In genomic region chr10:79099898-79100448, GRCh38 we compare ENCODE assay signal across 20 cellular contexts. TPM values are rescaled to one million over a fixed set of nuclear protein-coding genes. Genes with fewer than 3 reads are reported as not detected.
DNase-seq lines count a peak whose midpoint lies in the region; ATAC-seq, FAIRE-seq and TF ChIP-seq lines count a peak whose summit lies in the region.
"Had no signal": no experiment of that assay in that cellular context is flagged by ENCODE, and none has a peak within 500 bp of the region (broad histone marks: within the 10 kb centered on the region; RNA-seq: fewer than 3 reads in every experiment).

No MANE protein-coding gene starts in this region.

- H3K27ac ChIP-seq in A549: peak overlapping the region; percentile 55 to 92
- peak overlapping the region; percentile 87 for H3K27ac ChIP-seq in BLaER1
- H3K27ac ChIP-seq in neuronal stem cell (replicated peaks; ENCODE audit: low read length): no peak overlapping the region
- H3K27ac ChIP-seq in osteoblast (ENCODE audit: low read depth, low read length): no peak overlapping the region

- H3K4me3 ChIP-seq in A549 (no peak overlapping the region), BLaER1 (no peak overlapping the region; the same call in 1 of the 2 replicates), neuronal stem cell (ENCODE audit: low read length in 2 of 2) (no peak overlapping the region), osteoblast (ENCODE audit: insufficient read depth, low read length) (no peak overlapping the region)

- TF ChIP-seq POLR2A in A549 (IDR thresholded peaks at IDR 0.05; ENCODE audit: low read length): no peak

- H3K9me3 Mint-ChIP-seq in brain: no peaks in the 10 kb centered on the region
- H3K9me3 Mint-ChIP-seq in activated T-helper 2 cell treated with anti-CD3 and anti-CD28 coated beads, Interferon-gamma antibody, Interleukin-2, Interleukin-4, amounts not matched to agents 10 μg/mL and 5 μg/mL and 100 μg/mL, durations not matched to agents 14 hours and 24 hours and 36 hours: no peaks in the 10 kb centered on the region
- H3K9me3 Mint-ChIP-seq: activated naive CD4-positive, alpha-beta T cell treated with anti-CD3 and anti-CD28 coated beads, Interleukin-2, amount 10 ng/mL, durations not matched to agents 7 days and 5 days; natural killer cell had no signal

- H3K79me1 ChIP-seq in neuronal stem cell (ENCODE audit: low read depth, low read length): peaks cover 27% of the 10 kb centered on the region

- H3K18ac ChIP-seq in neuronal stem cell (ENCODE audit: low read length): peak overlapping the region; percentile 40

- WGBS in A549 (ENCODE audit: missing lambda C conversion rate): 100% methylated on average over 2 of the region's 2 CpGs
- no CpG with 5 or more reads among the region's 2 CpGs for WGBS in neuronal stem cell (ENCODE audit: extremely low coverage in 2 of 2, insufficient read length in 2 of 2, insufficient replicate concordance in 1 of 2), 2 donors

- peak overlapping the region; percentile 55; the same call in 1 of the 3 replicates for H3K4me2 ChIP-seq in A549
- H3K4me2 ChIP-seq in BLaER1: peak overlapping the region; percentile 99
- H3K4me2 ChIP-seq in neuronal stem cell (ENCODE audit: insufficient read depth, low read length, poor library complexity, severe bottlenecking): no peak overlapping the region
- H3K4me2 ChIP-seq in osteoblast (ENCODE audit: insufficient read depth, low read length): no peak overlapping the region

- H3K4me1 Mint-ChIP-seq in brain: peaks cover 99% of the 10 kb centered on the region
- H3K4me1 Mint-ChIP-seq in activated T-helper 2 cell treated with anti-CD3 and anti-CD28 coated beads, Interferon-gamma antibody, Interleukin-2, Interleukin-4, amounts not matched to agents 10 μg/mL and 5 μg/mL and 100 μg/mL, durations not matched to agents 14 hours and 24 hours and 36 hours (ENCODE audit: low read depth): peaks cover 10% of the 10 kb centered on the region

- no peak overlapping the region for H3K14ac ChIP-seq in neuronal stem cell (ENCODE audit: low read length)

- no peak for DNase-seq in A549 (ENCODE audit: low read depth in 1 of 2, low spot score in 1 of 2)
- DNase-seq in neuronal stem cell (ENCODE audit: low spot score): no peak
- no peak for DNase-seq in osteoblast (ENCODE audit: insufficient read length, low spot score, missing footprints)
- no peak for DNase-seq in NCI-H510A treated with DMSO at 0.1 percent for 48 hours (lab: John Stamatoyannopoulos, UW)
- no peak for DNase-seq in activated T-helper 2 cell treated with anti-CD3 and anti-CD28 coated beads, Interferon-gamma antibody, Interleukin-2, Interleukin-4, amounts not matched to agents 10 μg/mL and 5 μg/mL and 100 μg/mL, durations not matched to agents 14 hours and 24 hours and 36 hours (ENCODE audit: low spot score)
- DNase-seq: activated CD4-positive, alpha-beta T cell treated with anti-CD3 and anti-CD28 coated beads, Interleukin-2, amount 50 U/mL, for 1 hour; activated naive CD4-positive, alpha-beta T cell treated with anti-CD3 and anti-CD28 coated beads, Interleukin-2, amount 10 ng/mL, durations not matched to agents 7 days and 5 days; AML-193; Caco-2; KG1; natural killer cell; NCI-H2029; NCI-H446 treated with DMSO at 0.1 percent for 48 hours; NK-92 treated with Interleukin-12 subunit alpha and Interleukin-12 subunit beta, amount 100 ng/mL, for 24 hours; stimulated activated CD4-positive, alpha-beta T cell treated with anti-CD3 and anti-CD28 coated beads, Interleukin-4, amount 100 ng/mL, for 4 hours had no signal

- H3K4ac ChIP-seq in neuronal stem cell (ENCODE audit: low read length): no peak overlapping the region

- H3K36me3 ChIP-seq in BLaER1 (no peaks in the 10 kb centered on the region), neuronal stem cell (replicated peaks in 1 of 2; ENCODE audit: control insufficient read depth in 2 of 2, insufficient read depth in 2 of 2, low read length in 2 of 2) (peaks cover 2 to 18% of the 10 kb centered on the region in 2 donors), osteoblast (ENCODE audit: insufficient read depth, low read length) (peaks cover 5% of the 10 kb centered on the region)

- H3K9me3 ChIP-seq in A549 (no peaks in the 10 kb centered on the region), BLaER1 (no peaks in the 10 kb centered on the region), neuronal stem cell (replicated peaks in 1 of 2; ENCODE audit: control insufficient read depth in 2 of 2, insufficient read depth in 1 of 2, low read depth in 1 of 2, low read length in 2 of 2) (no peaks in the 10 kb centered on the region), osteoblast (ENCODE audit: low read depth, low read length) (no peaks in the 10 kb centered on the region)
- H3K9me3 ChIP-seq: Caco-2 had no signal

- H4K20me1 ChIP-seq in BLaER1: peaks cover 100% of the 10 kb centered on the region
- peaks cover 92% of the 10 kb centered on the region for H4K20me1 ChIP-seq in osteoblast (ENCODE audit: insufficient read depth, low read length)

- no peak overlapping the region for H3K4me3 Mint-ChIP-seq in brain
- H3K4me3 Mint-ChIP-seq in activated T-helper 2 cell treated with anti-CD3 and anti-CD28 coated beads, Interferon-gamma antibody, Interleukin-2, Interleukin-4, amounts not matched to agents 10 μg/mL and 5 μg/mL and 100 μg/mL, durations not matched to agents 14 hours and 24 hours and 36 hours (ENCODE audit: low read depth): no peak overlapping the region
- H3K4me3 Mint-ChIP-seq: activated naive CD4-positive, alpha-beta T cell treated with anti-CD3 and anti-CD28 coated beads, Interleukin-2, amount 10 ng/mL, durations not matched to agents 7 days and 5 days; natural killer cell had no signal

- H3K36me3 Mint-ChIP-seq in brain: peaks cover 12% of the 10 kb centered on the region
- H3K36me3 Mint-ChIP-seq in activated T-helper 2 cell treated with anti-CD3 and anti-CD28 coated beads, Interferon-gamma antibody, Interleukin-2, Interleukin-4, amounts not matched to agents 10 μg/mL and 5 μg/mL and 100 μg/mL, durations not matched to agents 14 hours and 24 hours and 36 hours (ENCODE audit: low read depth): no peaks in the 10 kb centered on the region
- H3K36me3 Mint-ChIP-seq: activated naive CD4-positive, alpha-beta T cell treated with anti-CD3 and anti-CD28 coated beads, Interleukin-2, amount 10 ng/mL, durations not matched to agents 7 days and 5 days; natural killer cell had no signal

- no peak overlapping the region for H4K8ac ChIP-seq in neuronal stem cell (ENCODE audit: low read depth, low read length)

- H3K27me3 ChIP-seq in BLaER1 (no peaks in the 10 kb centered on the region), neuronal stem cell (ENCODE audit: control insufficient read depth in 3 of 3, insufficient read depth in 3 of 3, low read depth in 1 of 3, low read length in 3 of 3) (no peaks in the 10 kb centered on the region), osteoblast (ENCODE audit: insufficient read depth, low read length) (no peaks in the 10 kb centered on the region)

- CTCF ChIA-PET in A549 (lab: Yijun Ruan, JAX): interaction anchor here (1.1 kb wide), 1 partner anchor 43 kb away, joined by 3 read pairs; no protein-coding TSS in a partner anchor

- peak overlapping the region; percentile 69 to 99 (median 90) for H3K27ac Mint-ChIP-seq in brain
- no peak overlapping the region for H3K27ac Mint-ChIP-seq in activated T-helper 2 cell treated with anti-CD3 and anti-CD28 coated beads, Interferon-gamma antibody, Interleukin-2, Interleukin-4, amounts not matched to agents 10 μg/mL and 5 μg/mL and 100 μg/mL, durations not matched to agents 14 hours and 24 hours and 36 hours
- H3K27ac Mint-ChIP-seq: activated naive CD4-positive, alpha-beta T cell treated with anti-CD3 and anti-CD28 coated beads, Interleukin-2, amount 10 ng/mL, durations not matched to agents 7 days and 5 days had no signal

- H4K91ac ChIP-seq in neuronal stem cell (ENCODE audit: low read depth, low read length, poor library complexity): no peak overlapping the region

- H3K9ac ChIP-seq in BLaER1 (no peak overlapping the region), neuronal stem cell (ENCODE audit: low read depth, low read length, poor library complexity) (no peak overlapping the region)

- intact Hi-C loops in activated T-helper 2 cell treated with anti-CD3 and anti-CD28 coated beads, Interferon-gamma antibody, Interleukin-2, Interleukin-4, amounts not matched to agents 10 μg/mL and 5 μg/mL and 100 μg/mL, durations not matched to agents 14 hours and 24 hours and 36 hours (cut with micrococcal nuclease): no loop called here

- ATAC-seq in A549: no peak
- ATAC-seq: natural killer cell had no signal

- no peak overlapping the region for H2BK120ac ChIP-seq in neuronal stem cell (ENCODE audit: low read depth, low read length)

- TF ChIP-seq CTCF in A549 (IDR thresholded peaks at IDR 0.05): no peak
- no peak for TF ChIP-seq CTCF in brain (conservative IDR thresholded peaks at IDR 0.05)
- TF ChIP-seq CTCF in osteoblast (IDR thresholded peaks at IDR 0.05; ENCODE audit: extremely low read depth, low read depth, low read length): no peak

- no peak for TF ChIP-seq EP300 in A549 (IDR thresholded peaks at IDR 0.05)

- POLR2A ChIA-PET in A549 (lab: Yijun Ruan, JAX): no interaction called here

- no peak overlapping the region for H2BK12ac ChIP-seq in neuronal stem cell (ENCODE audit: low read length)

- TF ChIP-seq RAD21 in A549 (conservative IDR thresholded peaks at IDR 0.05 in 1 of 2, IDR thresholded peaks at IDR 0.05 in 1 of 2): no peak

- H2BK15ac ChIP-seq in neuronal stem cell (ENCODE audit: low read length): no peak overlapping the region

- no peak for FAIRE-seq in A549 (lab: Jason Lieb, UNC)
- FAIRE-seq: colon, endometrium, keratinocyte had no signal

- H3K23ac ChIP-seq in neuronal stem cell (ENCODE audit: low read depth, low read length, poor library complexity): no peak overlapping the region

- peaks cover 99% of the 10 kb centered on the region for H3K79me2 ChIP-seq in osteoblast (ENCODE audit: insufficient read depth, low read length)

- no peak overlapping the region for H2BK5ac ChIP-seq in neuronal stem cell (ENCODE audit: low read length)

- H3K4me1 ChIP-seq in A549: peaks cover 95% of the 10 kb centered on the region
- H3K4me1 ChIP-seq in BLaER1: peaks cover 100% of the 10 kb centered on the region
- peaks cover 13 to 20% of the 10 kb centered on the region in 2 donors for H3K4me1 ChIP-seq in neuronal stem cell (ENCODE audit: control insufficient read depth in 2 of 2, insufficient read depth in 1 of 2, low read depth in 1 of 2, low read length in 2 of 2)
- H3K4me1 ChIP-seq in osteoblast (ENCODE audit: insufficient read depth, low read length): peaks cover 63% of the 10 kb centered on the region

- H2AFZ ChIP-seq in neuronal stem cell (ENCODE audit: low read length): no peak overlapping the region
- H2AFZ ChIP-seq in osteoblast (ENCODE audit: low read length): no peak overlapping the region

- H3K27me3 Mint-ChIP-seq in brain: peaks cover 3% of the 10 kb centered on the region
- no peaks in the 10 kb centered on the region for H3K27me3 Mint-ChIP-seq in activated T-helper 2 cell treated with anti-CD3 and anti-CD28 coated beads, Interferon-gamma antibody, Interleukin-2, Interleukin-4, amounts not matched to agents 10 μg/mL and 5 μg/mL and 100 μg/mL, durations not matched to agents 14 hours and 24 hours and 36 hours (ENCODE audit: low read depth)

- no peak overlapping the region for H2AK5ac ChIP-seq in neuronal stem cell (ENCODE audit: low read depth, low read length)

RNA-seq across cellular contexts. Expression of gene ZMIZ1, which starts 31.2 kb away (rescaled TPM):
- polyA plus RNA-seq in A549 (2011; rRNA removed) (8.1 and 14.7 TPM in 2 replicates), A549 (2017; fragmentation: RNase III; extraction: RNeasy Plus Mini Kit Qiagen cat#74134 plus additional on column Dnase treatment) (29.1 to 30.3 TPM (median 30.1 TPM) in 3 replicates), brain (ENCODE audit: insufficient read depth, low read depth, low replicate concordance) (90.5 TPM)
- polyA plus RNA-seq in A549 (2012; cell fraction: cytosol; rRNA removed): 31.6 and 42.1 TPM in 2 replicates
- 63.3 and 68.3 TPM in 2 replicates for polyA plus RNA-seq in A549 (2012; cell fraction: nucleus; rRNA removed)
- polyA minus RNA-seq in A549 (2011; rRNA and poly(A)+ RNA removed): 16.1 and 17.8 TPM in 2 replicates
- polyA plus RNA-seq in neuronal stem cell (2013, experiment 1 of 2): 21.6 TPM
- 24.3 TPM for polyA plus RNA-seq in neuronal stem cell (2013, experiment 2 of 2)
- 40.9 and 50.4 TPM in 2 replicates for total RNA-seq in osteoblast
- total RNA-seq in activated T-helper 2 cell treated with anti-CD3 and anti-CD28 coated beads, Interferon-gamma antibody, Interleukin-2, Interleukin-4, amounts not matched to agents 10 μg/mL and 5 μg/mL and 100 μg/mL, durations not matched to agents 14 hours and 24 hours and 36 hours: 79.2 and 80.4 TPM in 2 replicates

Comparison
In these comparisons a context has a peak if more than half of its experiments do, and no peak if none do; other contexts are left out.
1. H3K27ac ChIP-seq: peak in A549 (2 of 2) and BLaER1 (single experiment); none in neuronal stem cell (single experiment) and osteoblast (single experiment).
2. H3K4me2 ChIP-seq: peak in A549 (single experiment) and BLaER1 (single experiment); none in neuronal stem cell (single experiment) and osteoblast (single experiment).